ENCODE assay signal across 1 cellular context in the genomic region with DNA sequence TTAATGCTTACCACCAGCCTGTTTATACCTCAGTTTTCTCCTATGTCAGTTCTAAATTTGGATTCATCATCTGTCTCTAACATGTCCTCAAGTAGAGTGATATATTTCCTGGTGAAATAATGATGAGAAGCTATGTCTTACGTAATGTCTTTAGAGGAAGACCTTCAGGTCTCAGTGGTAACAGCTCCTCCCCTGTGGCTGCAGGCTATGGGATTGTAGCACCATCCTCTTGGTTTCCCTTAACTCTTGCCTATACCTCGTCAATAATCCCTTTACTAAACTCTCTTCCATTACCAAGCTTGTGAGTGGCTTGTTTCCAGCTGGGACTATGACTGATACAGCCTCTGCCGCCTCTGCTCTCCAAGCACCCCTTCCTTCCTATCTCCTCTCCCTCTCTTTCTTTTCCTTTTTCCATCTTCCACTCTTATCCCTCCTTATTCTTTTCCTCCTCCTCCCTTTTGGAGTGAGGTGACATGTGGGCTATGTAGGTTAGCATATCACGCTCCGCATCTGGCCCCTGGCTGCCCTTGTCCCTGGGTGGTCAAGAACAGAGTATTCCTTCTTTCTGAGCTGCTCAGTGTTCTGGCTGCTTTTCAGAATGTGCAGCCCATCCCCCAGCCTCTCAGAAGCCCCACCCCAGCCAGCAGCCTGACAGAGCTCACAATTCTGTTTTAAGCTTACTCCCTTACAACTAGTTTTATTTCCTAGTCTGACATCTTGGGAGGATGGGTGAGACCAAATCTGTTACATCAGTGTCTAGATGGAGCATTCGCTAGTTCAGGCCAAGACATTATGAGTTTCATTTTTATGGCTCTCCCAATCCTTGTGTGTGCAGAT.
TF ChIP-seq lines count a peak whose summit lies in the region.

No MANE protein-coding gene starts in this region.

TF ChIP-seq in HEK293, 187 proteins besides CTCF, POLR2A, EP300 and RAD21 (continued from another document):
- TF ChIP-seq, protein P1, sequence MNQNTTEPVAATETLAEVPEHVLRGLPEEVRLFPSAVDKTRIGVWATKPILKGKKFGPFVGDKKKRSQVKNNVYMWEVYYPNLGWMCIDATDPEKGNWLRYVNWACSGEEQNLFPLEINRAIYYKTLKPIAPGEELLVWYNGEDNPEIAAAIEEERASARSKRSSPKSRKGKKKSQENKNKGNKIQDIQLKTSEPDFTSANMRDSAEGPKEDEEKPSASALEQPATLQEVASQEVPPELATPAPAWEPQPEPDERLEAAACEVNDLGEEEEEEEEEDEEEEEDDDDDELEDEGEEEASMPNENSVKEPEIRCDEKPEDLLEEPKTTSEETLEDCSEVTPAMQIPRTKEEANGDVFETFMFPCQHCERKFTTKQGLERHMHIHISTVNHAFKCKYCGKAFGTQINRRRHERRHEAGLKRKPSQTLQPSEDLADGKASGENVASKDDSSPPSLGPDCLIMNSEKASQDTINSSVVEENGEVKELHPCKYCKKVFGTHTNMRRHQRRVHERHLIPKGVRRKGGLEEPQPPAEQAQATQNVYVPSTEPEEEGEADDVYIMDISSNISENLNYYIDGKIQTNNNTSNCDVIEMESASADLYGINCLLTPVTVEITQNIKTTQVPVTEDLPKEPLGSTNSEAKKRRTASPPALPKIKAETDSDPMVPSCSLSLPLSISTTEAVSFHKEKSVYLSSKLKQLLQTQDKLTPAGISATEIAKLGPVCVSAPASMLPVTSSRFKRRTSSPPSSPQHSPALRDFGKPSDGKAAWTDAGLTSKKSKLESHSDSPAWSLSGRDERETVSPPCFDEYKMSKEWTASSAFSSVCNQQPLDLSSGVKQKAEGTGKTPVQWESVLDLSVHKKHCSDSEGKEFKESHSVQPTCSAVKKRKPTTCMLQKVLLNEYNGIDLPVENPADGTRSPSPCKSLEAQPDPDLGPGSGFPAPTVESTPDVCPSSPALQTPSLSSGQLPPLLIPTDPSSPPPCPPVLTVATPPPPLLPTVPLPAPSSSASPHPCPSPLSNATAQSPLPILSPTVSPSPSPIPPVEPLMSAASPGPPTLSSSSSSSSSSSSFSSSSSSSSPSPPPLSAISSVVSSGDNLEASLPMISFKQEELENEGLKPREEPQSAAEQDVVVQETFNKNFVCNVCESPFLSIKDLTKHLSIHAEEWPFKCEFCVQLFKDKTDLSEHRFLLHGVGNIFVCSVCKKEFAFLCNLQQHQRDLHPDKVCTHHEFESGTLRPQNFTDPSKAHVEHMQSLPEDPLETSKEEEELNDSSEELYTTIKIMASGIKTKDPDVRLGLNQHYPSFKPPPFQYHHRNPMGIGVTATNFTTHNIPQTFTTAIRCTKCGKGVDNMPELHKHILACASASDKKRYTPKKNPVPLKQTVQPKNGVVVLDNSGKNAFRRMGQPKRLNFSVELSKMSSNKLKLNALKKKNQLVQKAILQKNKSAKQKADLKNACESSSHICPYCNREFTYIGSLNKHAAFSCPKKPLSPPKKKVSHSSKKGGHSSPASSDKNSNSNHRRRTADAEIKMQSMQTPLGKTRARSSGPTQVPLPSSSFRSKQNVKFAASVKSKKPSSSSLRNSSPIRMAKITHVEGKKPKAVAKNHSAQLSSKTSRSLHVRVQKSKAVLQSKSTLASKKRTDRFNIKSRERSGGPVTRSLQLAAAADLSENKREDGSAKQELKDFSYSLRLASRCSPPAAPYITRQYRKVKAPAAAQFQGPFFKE (tag by site-specific recombination; IDR thresholded peaks at IDR 0.05; ENCODE audit: borderline replicate concordance): no peak
- TF ChIP-seq ZEB2 (tag by site-specific recombination; IDR thresholded peaks at IDR 0.05) (no peak), PBX3 (CRISPR knock-in tag; IDR thresholded peaks at IDR 0.05) (no peak), MEIS1 (CRISPR knock-in tag; IDR thresholded peaks at IDR 0.05; ENCODE audit: borderline replicate concordance) (no peak), SP2 (tag by site-specific recombination; IDR thresholded peaks at IDR 0.05) (no peak), ZBTB49 (tag by site-specific recombination; IDR thresholded peaks at IDR 0.05; ENCODE audit: low read depth) (no peak)
